ENCODE assay signal across 13 cellular contexts in the genomic region with DNA sequence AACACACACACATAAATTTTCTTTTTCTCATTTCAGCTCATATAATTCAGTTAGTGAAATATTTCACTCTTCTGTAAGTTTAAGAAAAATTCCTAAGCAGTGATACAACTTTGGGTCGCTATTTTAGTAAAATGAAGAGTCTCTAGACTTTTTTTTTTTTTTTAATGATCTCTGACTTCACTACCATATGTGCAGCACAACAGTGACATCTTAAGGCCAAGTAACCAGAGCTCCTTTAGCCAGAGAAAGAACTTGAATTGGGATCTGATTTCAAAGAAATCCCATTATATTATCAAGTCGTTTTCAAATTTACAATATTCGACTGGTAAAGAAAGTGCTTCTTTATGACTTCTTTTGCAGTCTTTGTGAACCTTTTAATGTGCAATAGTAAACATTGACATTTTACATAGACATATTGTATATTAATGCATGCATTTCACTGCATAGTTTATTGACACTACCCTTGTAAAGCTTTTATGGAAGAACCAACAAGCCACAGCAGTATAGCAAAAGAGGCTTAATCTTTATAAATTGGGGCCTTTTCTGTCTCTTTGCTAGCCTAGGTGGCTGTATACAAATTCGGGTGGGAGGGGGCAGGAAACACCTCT.
DNase-seq lines count a peak whose midpoint lies in the region; ATAC-seq and TF ChIP-seq lines count a peak whose summit lies in the region.
"Had no signal": no experiment of that assay in that cellular context is flagged by ENCODE, and none has a peak within 500 bp of the region (broad histone marks: within the 10 kb centered on the region; RNA-seq: fewer than 3 reads in every experiment).

No MANE protein-coding gene starts in this region.

- H2AFZ ChIP-seq in GM23248 (no peak overlapping the region), SK-N-SH (ENCODE audit: low read depth) (no peak overlapping the region)

- H3K4me2 ChIP-seq in GM23248 (ENCODE audit: unreplicated experiment) (peak overlapping the region; percentile 41), SK-N-SH (no peak overlapping the region)

- H3K79me2 ChIP-seq in GM23248 (ENCODE audit: insufficient read depth): no peaks in the 10 kb centered on the region
- H3K79me2 ChIP-seq in SK-N-SH (ENCODE audit: insufficient read depth): no peaks in the 10 kb centered on the region

- H4K20me1 ChIP-seq in GM23248 (ENCODE audit: insufficient read depth) (no peaks in the 10 kb centered on the region), SK-N-SH (ENCODE audit: insufficient read depth) (no peaks in the 10 kb centered on the region)

- POLR2A ChIA-PET in SK-N-SH (lab: Yijun Ruan, JAX): interaction anchor here (0.6 kb wide), 1 partner anchor 118 kb away, joined by 5 read pairs; no protein-coding TSS in a partner anchor

- H3K4me1 ChIP-seq in GM23248 (ENCODE audit: insufficient read depth) (peaks cover 39% of the 10 kb centered on the region), SK-N-SH (ENCODE audit: control insufficient read depth in 1 of 2, insufficient read depth in 2 of 2, low read depth in 1 of 2, low read length in 1 of 2) (peaks cover 5 to 21% of the 10 kb centered on the region in 2 experiments; a peak in 3 of 4 replicates)

- DNase-seq in GM23248: peak; percentile 76
- DNase-seq in SK-N-SH: no peak
- DNase-seq in fibroblast of the conjunctiva (ENCODE audit: low read depth): peak; percentile 37
- no peak for DNase-seq in NCI-H2029 (lab: John Stamatoyannopoulos, UW)
- DNase-seq: activated B cell treated with CpG ODN at 0.5 μM for 24 hours; CD4-positive, CD25-positive, alpha-beta regulatory T cell; cerebellar nuclear complex; NCI-H1694 treated with DMSO at 0.1 percent for 48 hours had no signal

- TF ChIP-seq CTCF in 22Rv1 (IDR thresholded peaks at IDR 0.05) (peak; percentile 32), SK-N-SH (IDR thresholded peaks at IDR 0.05) (peak; percentile 68)

- no peak for TF ChIP-seq EP300 in SK-N-SH (IDR thresholded peaks at IDR 0.05; ENCODE audit: borderline replicate concordance in 1 of 2, low read depth in 1 of 2, low read length in 1 of 2)

- CTCF ChIA-PET in SK-N-SH (lab: Yijun Ruan, JAX): interaction anchor here (0.8 to 3.6 kb wide), 5 partner anchors 11 to 1673 kb away, joined by 3 to 29 read pairs (median 3); no protein-coding TSS in a partner anchor

- H3K36me3 ChIP-seq in GM23248 (ENCODE audit: low read depth): peaks cover 6% of the 10 kb centered on the region; the same call in 1 of the 2 replicates
- peaks cover 11 to 19% of the 10 kb centered on the region in 2 experiments for H3K36me3 ChIP-seq in SK-N-SH (replicated peaks in 1 of 2; ENCODE audit: control insufficient read depth in 1 of 2, insufficient read depth in 2 of 2, low read length in 1 of 2)

- H3K27ac ChIP-seq in 22Rv1 (no peak overlapping the region; the same call in 1 of the 2 replicates), GM23248 (no peak overlapping the region), SK-N-SH (ENCODE audit: low read depth in 2 of 2, low read length in 1 of 2) (peak overlapping the region in 1 of 2 experiments; percentile 20; a peak in 1 of 4 replicates)
- H3K27ac ChIP-seq: skin epidermis had no signal

- H3K9ac ChIP-seq in GM23248 (0 out of 2 replicates have a peak overlapping the region, but pooled peaks have one; percentile 8), SK-N-SH (no peak overlapping the region)

- H3F3A ChIP-seq in GM23248 (ENCODE audit: insufficient read depth) (peaks cover 5% of the 10 kb centered on the region; the same call in 1 of the 2 replicates), SK-N-SH (replicated peaks; ENCODE audit: insufficient read depth) (peaks cover 23% of the 10 kb centered on the region)

- H3K9me3 ChIP-seq in GM23248 (ENCODE audit: low read depth) (no peaks in the 10 kb centered on the region), SK-N-SH (no peaks in the 10 kb centered on the region)

- ATAC-seq in HG03354 (IDR thresholded peaks at IDR 0.05; ENCODE audit: poor library complexity, severe bottlenecking, unreplicated experiment) (no peak), HG02623 (IDR thresholded peaks at IDR 0.05; ENCODE audit: unreplicated experiment) (no peak), HG03196 (IDR thresholded peaks at IDR 0.05; ENCODE audit: unreplicated experiment) (no peak)

- in situ Hi-C loops in GM23248 (cut with MboI): loop anchor here (25.0 kb wide), 1 partner anchor 1656 kb away; the partner anchor contains the start of gene DEPDC1

- WGBS in GM23248 (ENCODE audit: low coverage in 1 of 2, low lambda C conversion rate in 2 of 2, missing lambda C conversion rate in 2 of 2), 2 experiments: 15 to 19% methylated on average over 4 of the region's 4 CpGs
- WGBS in SK-N-SH (ENCODE audit: low lambda C conversion rate): 55% methylated on average over 4 of the region's 4 CpGs

- H3K4me3 ChIP-seq in GM23248 (0 out of 2 replicates have a peak overlapping the region, but pooled peaks have one; percentile 4), SK-N-SH (ENCODE audit: low read depth in 2 of 2, low read length in 1 of 2) (no peak overlapping the region)
- H3K4me3 ChIP-seq: skin epidermis had no signal

- H3K9me2 ChIP-seq in GM23248 (ENCODE audit: insufficient read depth): no peaks in the 10 kb centered on the region
- no peaks in the 10 kb centered on the region for H3K9me2 ChIP-seq in SK-N-SH

- H3K27me3 ChIP-seq in GM23248 (replicated peaks; ENCODE audit: insufficient read depth) (no peaks in the 10 kb centered on the region), SK-N-SH (ENCODE audit: insufficient read depth) (no peaks in the 10 kb centered on the region)

- TF ChIP-seq RAD21 in SK-N-SH (IDR thresholded peaks at IDR 0.05; ENCODE audit: low read length): peak; percentile 57

TF ChIP-seq in SK-N-SH, 30 proteins besides CTCF, POLR2A, EP300 and RAD21:
- TF ChIP-seq SMC3 (IDR thresholded peaks at IDR 0.05; ENCODE audit: low read depth, low read length): peak; percentile 25; the same call in 1 of the 2 replicates
- no peak for TF ChIP-seq GABPA (IDR thresholded peaks at IDR 0.05; ENCODE audit: low read depth)
- no peak for TF ChIP-seq TAF1 (IDR thresholded peaks at IDR 0.05; ENCODE audit: borderline replicate concordance, low read depth, low read length)

Comparison
In these comparisons a context has a peak if more than half of its experiments do, and no peak if none do; other contexts are left out.
1. DNase-seq: peak in GM23248 (single experiment) and fibroblast of the conjunctiva (single experiment); none in SK-N-SH (single experiment) and NCI-H2029 (single experiment).